In the genomic region with DNA sequence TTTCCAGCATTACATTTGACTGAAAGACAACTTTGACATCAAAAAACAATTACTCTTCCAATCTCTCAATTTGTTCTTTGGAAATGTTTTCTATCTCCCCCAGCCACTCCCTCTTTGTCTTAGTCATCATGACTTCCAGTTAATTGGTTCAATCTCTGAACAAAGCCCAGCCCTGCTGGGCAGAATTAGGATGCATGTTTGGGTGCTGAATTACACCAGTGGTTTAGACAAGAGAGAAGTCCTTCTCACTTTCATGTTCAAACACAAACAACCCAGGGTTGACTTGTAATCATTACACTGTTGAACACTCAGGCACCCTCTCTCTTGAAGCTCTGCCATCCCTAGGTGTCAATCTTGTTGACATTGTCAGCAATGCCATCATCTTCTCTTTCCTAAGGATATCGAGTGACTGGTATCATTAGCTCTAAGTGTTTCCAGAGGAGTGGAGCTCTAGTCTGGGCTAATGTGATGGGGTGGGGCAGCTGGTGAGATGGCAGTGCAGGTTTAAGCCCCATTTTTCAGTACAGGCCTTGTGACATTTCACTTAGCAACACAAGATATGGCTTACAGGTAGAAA, we compare ENCODE assay signal across 29 cellular contexts.
"Had no signal": no experiment of that assay in that cellular context is flagged by ENCODE, and none has a peak within 500 bp of the region (broad histone marks: within the 10 kb centered on the region; RNA-seq: fewer than 3 reads in every experiment).

No MANE protein-coding gene starts in this region.

- H3K27ac ChIP-seq: breast epithelium, colonic mucosa, dorsolateral prefrontal cortex, epithelial cell of prostate, hepatocyte, left ventricle myocardium inferior, sigmoid colon, thoracic aorta, upper lobe of left lung had no signal

- H3K27me3 Mint-ChIP-seq: activated B cell treated with CpG ODN at 0.5 μM for 24 hours; activated CD4-positive, alpha-beta T cell treated with anti-CD3 and anti-CD28 coated beads for 36 hours; activated naive CD8-positive, alpha-beta T cell; naive thymus-derived CD8-positive, alpha-beta T cell; progenitor cell of endocrine pancreas; T-helper 17 cell had no signal

- H3K27ac Mint-ChIP-seq: activated B cell treated with CpG ODN at 0.5 μM for 24 hours; activated CD4-positive, alpha-beta T cell treated with anti-CD3 and anti-CD28 coated beads for 36 hours; activated naive CD8-positive, alpha-beta T cell; activated T-helper 2 cell treated with anti-CD3 and anti-CD28 coated beads, Interferon-gamma antibody, Interleukin-2, Interleukin-4, amounts not matched to agents 10 μg/mL and 5 μg/mL and 100 μg/mL, durations not matched to agents 14 hours and 24 hours and 36 hours; immature natural killer cell; mesothelial cell of epicardium; naive thymus-derived CD8-positive, alpha-beta T cell; progenitor cell of endocrine pancreas; T-helper 17 cell had no signal

- H3K4me3 ChIP-seq: breast epithelium, colonic mucosa, dorsolateral prefrontal cortex, hepatocyte, left ventricle myocardium inferior, sigmoid colon, smooth muscle cell, thoracic aorta, upper lobe of left lung had no signal

- H3K36me3 ChIP-seq: breast epithelium, colonic mucosa, left ventricle myocardium inferior, sigmoid colon, thoracic aorta, upper lobe of left lung had no signal

- H3K4me1 Mint-ChIP-seq: activated B cell treated with CpG ODN at 0.5 μM for 24 hours; activated CD4-positive, alpha-beta T cell treated with anti-CD3 and anti-CD28 coated beads for 36 hours; immature natural killer cell; mesothelial cell of epicardium; naive thymus-derived CD8-positive, alpha-beta T cell; T-helper 17 cell had no signal

- H3K36me3 Mint-ChIP-seq: activated naive CD8-positive, alpha-beta T cell; immature natural killer cell; naive thymus-derived CD8-positive, alpha-beta T cell had no signal

- H3K4me3 Mint-ChIP-seq: activated B cell treated with CpG ODN at 0.5 μM for 24 hours; activated CD4-positive, alpha-beta T cell treated with anti-CD3 and anti-CD28 coated beads for 36 hours; activated naive CD8-positive, alpha-beta T cell; activated T-cell treated with anti-CD3 and anti-CD28 coated beads, Interleukin-2, amount 50 U/mL, for 4 hours; immature natural killer cell; mesothelial cell of epicardium; naive thymus-derived CD8-positive, alpha-beta T cell; T-helper 17 cell had no signal

- DNase-seq: activated B cell treated with CpG ODN at 0.5 μM for 24 hours; activated CD4-positive, alpha-beta T cell treated with anti-CD3 and anti-CD28 coated beads for 36 hours; activated CD4-positive, alpha-beta T cell treated with anti-CD3 and anti-CD28 coated beads, Interleukin-2, amount 50 U/mL, for 48 hours; activated CD8-positive, alpha-beta memory T cell treated with anti-CD3 and anti-CD28 coated beads, Interleukin-2, amount 50 U/mL, for 48 hours; activated naive CD4-positive, alpha-beta T cell; activated T-cell treated with anti-CD3 and anti-CD28 coated beads, Interleukin-2, amount 50 U/mL, for 4 hours; colonic mucosa; dorsolateral prefrontal cortex; glutamatergic neuron; immature natural killer cell; left ventricle myocardium inferior; naive thymus-derived CD8-positive, alpha-beta T cell; retina; sigmoid colon; stimulated activated CD4-positive, alpha-beta T cell treated with anti-CD3 and anti-CD28 coated beads, Interleukin-15, amount 100 ng/mL, for 24 hours; stimulated activated naive CD4-positive, alpha-beta T cell treated with Interleukin-2 at 50 U/mL for 16 hours; T-helper 17 cell; upper lobe of left lung had no signal

- H3K9me3 Mint-ChIP-seq: activated T-helper 2 cell treated with anti-CD3 and anti-CD28 coated beads, Interferon-gamma antibody, Interleukin-2, Interleukin-4, amounts not matched to agents 10 μg/mL and 5 μg/mL and 100 μg/mL, durations not matched to agents 14 hours and 24 hours and 36 hours had no signal

- H3K4me1 ChIP-seq: breast epithelium, colonic mucosa, left ventricle myocardium inferior, sigmoid colon, upper lobe of left lung had no signal

- H3K27me3 ChIP-seq: breast epithelium, colonic mucosa, hepatocyte, sigmoid colon, upper lobe of left lung had no signal

- ATAC-seq: activated CD4-positive, alpha-beta T cell treated with anti-CD3 and anti-CD28 coated beads for 36 hours; activated T-cell treated with anti-CD3 and anti-CD28 coated beads, Interleukin-2, amount 50 U/mL, for 4 hours; naive thymus-derived CD8-positive, alpha-beta T cell; T-helper 17 cell had no signal

- FAIRE-seq: astrocyte, frontal cortex had no signal
